1 cellular context compared by ENCODE assay signal in genomic region chr1:52668711-52669110, GRCh38.
TF ChIP-seq lines count a peak whose summit lies in the region.

No MANE protein-coding gene starts in this region.

TF ChIP-seq in GM23338, 12 proteins besides CTCF, POLR2A, EP300 and RAD21:
- TF ChIP-seq ZNF114 (CRISPR knock-in tag; IDR thresholded peaks at IDR 0.05) (no peak), REST (IDR thresholded peaks at IDR 0.05; ENCODE audit: unreplicated experiment) (no peak), JUNB (IDR thresholded peaks at IDR 0.05; ENCODE audit: unreplicated experiment) (no peak), STAT1 (IDR thresholded peaks at IDR 0.05; ENCODE audit: unreplicated experiment) (no peak), CREB1 (CRISPR knock-in tag; IDR thresholded peaks at IDR 0.05; ENCODE audit: low read depth) (no peak), NANOG (IDR thresholded peaks at IDR 0.05; ENCODE audit: borderline replicate concordance) (no peak), POLR2AphosphoS5 (IDR thresholded peaks at IDR 0.05; ENCODE audit: low read depth) (no peak), ZNF331 (CRISPR knock-in tag; IDR thresholded peaks at IDR 0.05; ENCODE audit: low read depth) (no peak), EZH2phosphoT487 (IDR thresholded peaks at IDR 0.05; ENCODE audit: unreplicated experiment) (no peak), EZH2 (IDR thresholded peaks at IDR 0.05; ENCODE audit: low read depth, unreplicated experiment) (no peak)
- TF ChIP-seq, protein P1, sequence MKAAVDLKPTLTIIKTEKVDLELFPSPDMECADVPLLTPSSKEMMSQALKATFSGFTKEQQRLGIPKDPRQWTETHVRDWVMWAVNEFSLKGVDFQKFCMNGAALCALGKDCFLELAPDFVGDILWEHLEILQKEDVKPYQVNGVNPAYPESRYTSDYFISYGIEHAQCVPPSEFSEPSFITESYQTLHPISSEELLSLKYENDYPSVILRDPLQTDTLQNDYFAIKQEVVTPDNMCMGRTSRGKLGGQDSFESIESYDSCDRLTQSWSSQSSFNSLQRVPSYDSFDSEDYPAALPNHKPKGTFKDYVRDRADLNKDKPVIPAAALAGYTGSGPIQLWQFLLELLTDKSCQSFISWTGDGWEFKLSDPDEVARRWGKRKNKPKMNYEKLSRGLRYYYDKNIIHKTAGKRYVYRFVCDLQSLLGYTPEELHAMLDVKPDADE (IDR thresholded peaks at IDR 0.05): no peak
- TF ChIP-seq, protein P2, sequence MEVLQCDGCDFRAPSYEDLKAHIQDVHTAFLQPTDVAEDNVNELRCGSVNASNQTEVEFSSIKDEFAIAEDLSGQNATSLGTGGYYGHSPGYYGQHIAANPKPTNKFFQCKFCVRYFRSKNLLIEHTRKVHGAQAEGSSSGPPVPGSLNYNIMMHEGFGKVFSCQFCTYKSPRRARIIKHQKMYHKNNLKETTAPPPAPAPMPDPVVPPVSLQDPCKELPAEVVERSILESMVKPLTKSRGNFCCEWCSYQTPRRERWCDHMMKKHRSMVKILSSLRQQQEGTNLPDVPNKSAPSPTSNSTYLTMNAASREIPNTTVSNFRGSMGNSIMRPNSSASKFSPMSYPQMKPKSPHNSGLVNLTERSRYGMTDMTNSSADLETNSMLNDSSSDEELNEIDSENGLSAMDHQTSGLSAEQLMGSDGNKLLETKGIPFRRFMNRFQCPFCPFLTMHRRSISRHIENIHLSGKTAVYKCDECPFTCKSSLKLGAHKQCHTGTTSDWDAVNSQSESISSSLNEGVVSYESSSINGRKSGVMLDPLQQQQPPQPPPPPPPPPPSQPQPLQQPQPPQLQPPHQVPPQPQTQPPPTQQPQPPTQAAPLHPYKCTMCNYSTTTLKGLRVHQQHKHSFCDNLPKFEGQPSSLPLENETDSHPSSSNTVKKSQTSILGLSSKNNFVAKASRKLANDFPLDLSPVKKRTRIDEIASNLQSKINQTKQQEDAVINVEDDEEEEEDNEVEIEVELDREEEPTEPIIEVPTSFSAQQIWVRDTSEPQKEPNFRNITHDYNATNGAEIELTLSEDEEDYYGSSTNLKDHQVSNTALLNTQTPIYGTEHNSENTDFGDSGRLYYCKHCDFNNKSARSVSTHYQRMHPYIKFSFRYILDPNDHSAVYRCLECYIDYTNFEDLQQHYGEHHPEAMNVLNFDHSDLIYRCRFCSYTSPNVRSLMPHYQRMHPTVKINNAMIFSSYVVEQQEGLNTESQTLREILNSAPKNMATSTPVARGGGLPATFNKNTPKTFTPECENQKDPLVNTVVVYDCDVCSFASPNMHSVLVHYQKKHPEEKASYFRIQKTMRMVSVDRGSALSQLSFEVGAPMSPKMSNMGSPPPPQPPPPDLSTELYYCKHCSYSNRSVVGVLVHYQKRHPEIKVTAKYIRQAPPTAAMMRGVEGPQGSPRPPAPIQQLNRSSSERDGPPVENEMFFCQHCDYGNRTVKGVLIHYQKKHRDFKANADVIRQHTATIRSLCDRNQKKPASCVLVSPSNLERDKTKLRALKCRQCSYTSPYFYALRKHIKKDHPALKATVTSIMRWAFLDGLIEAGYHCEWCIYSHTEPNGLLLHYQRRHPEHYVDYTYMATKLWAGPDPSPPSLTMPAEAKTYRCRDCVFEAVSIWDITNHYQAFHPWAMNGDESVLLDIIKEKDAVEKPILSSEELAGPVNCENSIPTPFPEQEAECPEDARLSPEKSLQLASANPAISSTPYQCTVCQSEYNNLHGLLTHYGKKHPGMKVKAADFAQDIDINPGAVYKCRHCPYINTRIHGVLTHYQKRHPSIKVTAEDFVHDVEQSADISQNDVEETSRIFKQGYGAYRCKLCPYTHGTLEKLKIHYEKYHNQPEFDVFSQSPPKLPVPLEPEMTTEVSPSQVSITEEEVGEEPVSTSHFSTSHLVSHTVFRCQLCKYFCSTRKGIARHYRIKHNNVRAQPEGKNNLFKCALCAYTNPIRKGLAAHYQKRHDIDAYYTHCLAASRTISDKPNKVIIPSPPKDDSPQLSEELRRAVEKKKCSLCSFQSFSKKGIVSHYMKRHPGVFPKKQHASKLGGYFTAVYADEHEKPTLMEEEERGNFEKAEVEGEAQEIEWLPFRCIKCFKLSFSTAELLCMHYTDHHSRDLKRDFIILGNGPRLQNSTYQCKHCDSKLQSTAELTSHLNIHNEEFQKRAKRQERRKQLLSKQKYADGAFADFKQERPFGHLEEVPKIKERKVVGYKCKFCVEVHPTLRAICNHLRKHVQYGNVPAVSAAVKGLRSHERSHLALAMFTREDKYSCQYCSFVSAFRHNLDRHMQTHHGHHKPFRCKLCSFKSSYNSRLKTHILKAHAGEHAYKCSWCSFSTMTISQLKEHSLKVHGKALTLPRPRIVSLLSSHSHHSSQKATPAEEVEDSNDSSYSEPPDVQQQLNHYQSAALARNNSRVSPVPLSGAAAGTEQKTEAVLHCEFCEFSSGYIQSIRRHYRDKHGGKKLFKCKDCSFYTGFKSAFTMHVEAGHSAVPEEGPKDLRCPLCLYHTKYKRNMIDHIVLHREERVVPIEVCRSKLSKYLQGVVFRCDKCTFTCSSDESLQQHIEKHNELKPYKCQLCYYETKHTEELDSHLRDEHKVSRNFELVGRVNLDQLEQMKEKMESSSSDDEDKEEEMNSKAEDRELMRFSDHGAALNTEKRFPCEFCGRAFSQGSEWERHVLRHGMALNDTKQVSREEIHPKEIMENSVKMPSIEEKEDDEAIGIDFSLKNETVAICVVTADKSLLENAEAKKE (CRISPR knock-in tag; IDR thresholded peaks at IDR 0.05): no peak
TF ChIP-seq in GM23338: peak in this region for 0.
